ENCODE assay signal across 1 cellular context in genomic region chr16:68740628-68741346, GRCh38.
TF ChIP-seq lines count a peak whose summit lies in the region.

No MANE protein-coding gene starts in this region.

TF ChIP-seq in GM12878, 131 proteins besides CTCF, POLR2A, EP300 and RAD21 (continued from another document and continues in another):
- TF ChIP-seq EGR1 (IDR thresholded peaks at IDR 0.05; ENCODE audit: borderline replicate concordance in 1 of 2, low read depth in 2 of 2, low read length in 2 of 2) (peak in 1 of 2 experiments; percentile 73; a peak in 2 of 3 replicates), BMI1 (IDR thresholded peaks at IDR 0.05; ENCODE audit: borderline replicate concordance) (peak; percentile 65), SIN3A (IDR thresholded peaks at IDR 0.05; ENCODE audit: low read depth, low read length) (no peak), NFIC (IDR thresholded peaks at IDR 0.05; ENCODE audit: low read depth, low read length) (peak; percentile 81), IRF4 (IDR thresholded peaks at IDR 0.05; ENCODE audit: low read depth, low read length) (peak; percentile 87), NFYA (IDR thresholded peaks at IDR 0.05; ENCODE audit: borderline replicate concordance, low read depth, low read length) (no peak), DPF2 (IDR thresholded peaks at IDR 0.05) (peak; percentile 98), RELA (IDR thresholded peaks at IDR 0.05; ENCODE audit: borderline replicate concordance, partially characterized antibody) (no peak), NR2C2 (IDR thresholded peaks at IDR 0.05; ENCODE audit: borderline replicate concordance, control insufficient read depth, insufficient read length, low read depth) (no peak), MEF2B (IDR thresholded peaks at IDR 0.05; ENCODE audit: partially characterized antibody, poor library complexity, severe bottlenecking) (peak; percentile 80), ZNF274 (IDR thresholded peaks at IDR 0.05; ENCODE audit: insufficient read depth, insufficient read length) (no peak), BCL3 (IDR thresholded peaks at IDR 0.05; ENCODE audit: borderline replicate concordance, insufficient read depth, low read depth, low read length, poor library complexity, severe bottlenecking) (peak; percentile 56), ZNF207 (IDR thresholded peaks at IDR 0.05; ENCODE audit: borderline replicate concordance) (no peak), ATF7 (IDR thresholded peaks at IDR 0.05; ENCODE audit: low read depth) (peak; percentile 45; the same call in 1 of the 2 replicates), NR2C1 (IDR thresholded peaks at IDR 0.05) (no peak), CBFB (IDR thresholded peaks at IDR 0.05; ENCODE audit: low read depth) (peak; percentile 88), TBL1XR1 (IDR thresholded peaks at IDR 0.05; ENCODE audit: low read depth, low read length) (no peak; the same call in 1 of the 2 replicates), YBX1 (IDR thresholded peaks at IDR 0.05) (no peak), FOS (IDR thresholded peaks at IDR 0.05; ENCODE audit: borderline replicate concordance, extremely low read depth, insufficient read length) (no peak), BACH1 (IDR thresholded peaks at IDR 0.05; ENCODE audit: borderline replicate concordance) (peak; percentile 82; the same call in 1 of the 2 replicates), IKZF1 (conservative IDR thresholded peaks at IDR 0.05) (peak; percentile 93), LARP7 (IDR thresholded peaks at IDR 0.05) (no peak), ZNF687 (IDR thresholded peaks at IDR 0.05) (peak; percentile 22; the same call in 1 of the 2 replicates), RAD51 (IDR thresholded peaks at IDR 0.05) (no peak), PAX8 (IDR thresholded peaks at IDR 0.05) (no peak), MTA2 (IDR thresholded peaks at IDR 0.05; ENCODE audit: low read depth) (peak; percentile 86), MYC (IDR thresholded peaks at IDR 0.05; ENCODE audit: insufficient read depth, insufficient read length, insufficient replicate concordance, low read length, severe bottlenecking) (no peak), POLR2AphosphoS5 (IDR thresholded peaks at IDR 0.05; ENCODE audit: low read length) (no peak), PAX5 (IDR thresholded peaks at IDR 0.05; ENCODE audit: borderline replicate concordance, low read depth, low read length) (no peak), ESRRA (IDR thresholded peaks at IDR 0.05; ENCODE audit: low read length) (no peak), NR2F1 (conservative IDR thresholded peaks at IDR 0.05) (0 out of 2 replicates have a peak, but pooled peaks have one; percentile 33), ZNF217 (IDR thresholded peaks at IDR 0.05) (peak; percentile 52; the same call in 1 of the 2 replicates), ZBTB4 (CRISPR knock-in tag; IDR thresholded peaks at IDR 0.05) (no peak), HDAC2 (IDR thresholded peaks at IDR 0.05) (no peak), STAT1 (conservative IDR thresholded peaks at IDR 0.05) (no peak), TCF7 (IDR thresholded peaks at IDR 0.05; ENCODE audit: borderline replicate concordance) (peak; percentile 72), RUNX3 (IDR thresholded peaks at IDR 0.05; ENCODE audit: low read length) (peak; percentile 97), BHLHE40 (IDR thresholded peaks at IDR 0.05; ENCODE audit: borderline replicate concordance in 1 of 2, low read depth in 2 of 2, low read length in 1 of 2) (peak; percentile 66 to 79; a peak in 3 of 4 replicates), SMAD1 (IDR thresholded peaks at IDR 0.05; ENCODE audit: low read depth, partially characterized antibody) (no peak), STAT3 (IDR thresholded peaks at IDR 0.05; ENCODE audit: low read depth, low read length) (peak; percentile 15; the same call in 1 of the 2 replicates), SMAD5 (IDR thresholded peaks at IDR 0.05; ENCODE audit: low read depth) (no peak), SRF (IDR thresholded peaks at IDR 0.05; ENCODE audit: low read depth in 2 of 2, low read length in 2 of 2) (no peak), HCFC1 (IDR thresholded peaks at IDR 0.05; ENCODE audit: low read length) (no peak), SPI1 (IDR thresholded peaks at IDR 0.05; ENCODE audit: borderline replicate concordance, insufficient read depth, low read depth, low read length) (peak; percentile 98), CREM (IDR thresholded peaks at IDR 0.05; ENCODE audit: low read depth) (peak; percentile 67; the same call in 1 of the 2 replicates), BCL11A (IDR thresholded peaks at IDR 0.05; ENCODE audit: low read depth, low read length) (peak; percentile 84)
- TF ChIP-seq, protein P1, sequence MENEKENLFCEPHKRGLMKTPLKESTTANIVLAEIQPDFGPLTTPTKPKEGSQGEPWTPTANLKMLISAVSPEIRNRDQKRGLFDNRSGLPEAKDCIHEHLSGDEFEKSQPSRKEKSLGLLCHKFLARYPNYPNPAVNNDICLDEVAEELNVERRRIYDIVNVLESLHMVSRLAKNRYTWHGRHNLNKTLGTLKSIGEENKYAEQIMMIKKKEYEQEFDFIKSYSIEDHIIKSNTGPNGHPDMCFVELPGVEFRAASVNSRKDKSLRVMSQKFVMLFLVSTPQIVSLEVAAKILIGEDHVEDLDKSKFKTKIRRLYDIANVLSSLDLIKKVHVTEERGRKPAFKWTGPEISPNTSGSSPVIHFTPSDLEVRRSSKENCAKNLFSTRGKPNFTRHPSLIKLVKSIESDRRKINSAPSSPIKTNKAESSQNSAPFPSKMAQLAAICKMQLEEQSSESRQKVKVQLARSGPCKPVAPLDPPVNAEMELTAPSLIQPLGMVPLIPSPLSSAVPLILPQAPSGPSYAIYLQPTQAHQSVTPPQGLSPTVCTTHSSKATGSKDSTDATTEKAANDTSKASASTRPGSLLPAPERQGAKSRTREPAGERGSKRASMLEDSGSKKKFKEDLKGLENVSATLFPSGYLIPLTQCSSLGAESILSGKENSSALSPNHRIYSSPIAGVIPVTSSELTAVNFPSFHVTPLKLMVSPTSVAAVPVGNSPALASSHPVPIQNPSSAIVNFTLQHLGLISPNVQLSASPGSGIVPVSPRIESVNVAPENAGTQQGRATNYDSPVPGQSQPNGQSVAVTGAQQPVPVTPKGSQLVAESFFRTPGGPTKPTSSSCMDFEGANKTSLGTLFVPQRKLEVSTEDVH (IDR thresholded peaks at IDR 0.05; ENCODE audit: low read depth, partially characterized antibody): no peak
- TF ChIP-seq, protein P2, sequence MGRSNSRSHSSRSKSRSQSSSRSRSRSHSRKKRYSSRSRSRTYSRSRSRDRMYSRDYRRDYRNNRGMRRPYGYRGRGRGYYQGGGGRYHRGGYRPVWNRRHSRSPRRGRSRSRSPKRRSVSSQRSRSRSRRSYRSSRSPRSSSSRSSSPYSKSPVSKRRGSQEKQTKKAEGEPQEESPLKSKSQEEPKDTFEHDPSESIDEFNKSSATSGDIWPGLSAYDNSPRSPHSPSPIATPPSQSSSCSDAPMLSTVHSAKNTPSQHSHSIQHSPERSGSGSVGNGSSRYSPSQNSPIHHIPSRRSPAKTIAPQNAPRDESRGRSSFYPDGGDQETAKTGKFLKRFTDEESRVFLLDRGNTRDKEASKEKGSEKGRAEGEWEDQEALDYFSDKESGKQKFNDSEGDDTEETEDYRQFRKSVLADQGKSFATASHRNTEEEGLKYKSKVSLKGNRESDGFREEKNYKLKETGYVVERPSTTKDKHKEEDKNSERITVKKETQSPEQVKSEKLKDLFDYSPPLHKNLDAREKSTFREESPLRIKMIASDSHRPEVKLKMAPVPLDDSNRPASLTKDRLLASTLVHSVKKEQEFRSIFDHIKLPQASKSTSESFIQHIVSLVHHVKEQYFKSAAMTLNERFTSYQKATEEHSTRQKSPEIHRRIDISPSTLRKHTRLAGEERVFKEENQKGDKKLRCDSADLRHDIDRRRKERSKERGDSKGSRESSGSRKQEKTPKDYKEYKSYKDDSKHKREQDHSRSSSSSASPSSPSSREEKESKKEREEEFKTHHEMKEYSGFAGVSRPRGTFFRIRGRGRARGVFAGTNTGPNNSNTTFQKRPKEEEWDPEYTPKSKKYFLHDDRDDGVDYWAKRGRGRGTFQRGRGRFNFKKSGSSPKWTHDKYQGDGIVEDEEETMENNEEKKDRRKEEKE (IDR thresholded peaks at IDR 0.05): no peak
- TF ChIP-seq, protein P3, sequence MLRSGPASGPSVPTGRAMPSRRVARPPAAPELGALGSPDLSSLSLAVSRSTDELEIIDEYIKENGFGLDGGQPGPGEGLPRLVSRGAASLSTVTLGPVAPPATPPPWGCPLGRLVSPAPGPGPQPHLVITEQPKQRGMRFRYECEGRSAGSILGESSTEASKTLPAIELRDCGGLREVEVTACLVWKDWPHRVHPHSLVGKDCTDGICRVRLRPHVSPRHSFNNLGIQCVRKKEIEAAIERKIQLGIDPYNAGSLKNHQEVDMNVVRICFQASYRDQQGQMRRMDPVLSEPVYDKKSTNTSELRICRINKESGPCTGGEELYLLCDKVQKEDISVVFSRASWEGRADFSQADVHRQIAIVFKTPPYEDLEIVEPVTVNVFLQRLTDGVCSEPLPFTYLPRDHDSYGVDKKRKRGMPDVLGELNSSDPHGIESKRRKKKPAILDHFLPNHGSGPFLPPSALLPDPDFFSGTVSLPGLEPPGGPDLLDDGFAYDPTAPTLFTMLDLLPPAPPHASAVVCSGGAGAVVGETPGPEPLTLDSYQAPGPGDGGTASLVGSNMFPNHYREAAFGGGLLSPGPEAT (IDR thresholded peaks at IDR 0.05; ENCODE audit: low read depth): peak; percentile 86
- TF ChIP-seq, protein P4, sequence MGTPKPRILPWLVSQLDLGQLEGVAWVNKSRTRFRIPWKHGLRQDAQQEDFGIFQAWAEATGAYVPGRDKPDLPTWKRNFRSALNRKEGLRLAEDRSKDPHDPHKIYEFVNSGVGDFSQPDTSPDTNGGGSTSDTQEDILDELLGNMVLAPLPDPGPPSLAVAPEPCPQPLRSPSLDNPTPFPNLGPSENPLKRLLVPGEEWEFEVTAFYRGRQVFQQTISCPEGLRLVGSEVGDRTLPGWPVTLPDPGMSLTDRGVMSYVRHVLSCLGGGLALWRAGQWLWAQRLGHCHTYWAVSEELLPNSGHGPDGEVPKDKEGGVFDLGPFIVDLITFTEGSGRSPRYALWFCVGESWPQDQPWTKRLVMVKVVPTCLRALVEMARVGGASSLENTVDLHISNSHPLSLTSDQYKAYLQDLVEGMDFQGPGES (IDR thresholded peaks at IDR 0.05): no peak
